13 cellular contexts compared by ENCODE assay signal in the genomic region with DNA sequence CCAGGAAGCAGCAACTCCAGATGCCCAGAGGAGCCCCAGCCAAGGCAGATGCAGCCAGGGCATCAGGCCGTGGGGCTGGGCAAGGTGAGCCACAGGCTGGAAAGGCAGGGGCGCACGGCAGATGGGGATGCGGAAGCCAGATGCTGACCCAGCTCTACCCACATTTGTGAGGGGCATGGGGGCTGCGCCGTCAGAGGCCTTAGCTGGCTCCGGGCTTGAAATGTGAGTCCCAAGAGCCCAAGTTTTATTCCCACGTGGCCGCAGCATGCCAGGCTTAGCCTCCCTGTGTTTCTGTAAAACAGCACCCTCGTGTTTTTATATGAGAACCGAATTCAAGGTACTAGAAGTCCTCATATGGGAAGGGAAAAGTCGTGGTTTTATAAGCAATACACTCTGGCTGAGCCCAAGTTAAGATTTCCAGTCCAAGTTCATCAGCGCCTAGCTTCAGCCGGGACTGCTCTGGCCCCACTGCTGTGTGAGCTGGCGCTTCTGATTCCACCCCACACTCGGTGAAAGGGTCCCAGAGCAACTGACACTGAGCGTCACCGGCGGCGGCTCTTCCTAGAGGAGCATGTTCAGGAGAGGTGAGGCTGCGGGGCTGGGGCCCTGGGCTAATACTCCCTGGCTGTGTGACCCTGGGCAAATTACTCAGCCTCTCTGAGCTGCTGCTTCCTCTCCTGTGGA. TPM values are rescaled to one million over a fixed set of nuclear protein-coding genes. Genes with fewer than 3 reads are reported as not detected.
DNase-seq lines count a peak whose midpoint lies in the region; ATAC-seq, FAIRE-seq and TF ChIP-seq lines count a peak whose summit lies in the region.
"Had no signal": no experiment of that assay in that cellular context is flagged by ENCODE, and none has a peak within 500 bp of the region (broad histone marks: within the 10 kb centered on the region; RNA-seq: fewer than 3 reads in every experiment).

No MANE protein-coding gene starts in this region.

- no peak overlapping the region for H3K4me3 ChIP-seq in HepG2 (replicated peaks in 1 of 3; ENCODE audit: insufficient read depth in 1 of 3, low read depth in 2 of 3, low read length in 3 of 3)
- no peak overlapping the region for H3K4me3 ChIP-seq in right lobe of liver
- no peak overlapping the region for H3K4me3 ChIP-seq in K562
- H3K4me3 ChIP-seq in mesendoderm (ENCODE audit: low read length), result no peak overlapping the region
- no peak overlapping the region for H3K4me3 ChIP-seq in left ventricle myocardium inferior

- H2BK120ac ChIP-seq in mesendoderm (ENCODE audit: low read depth, low read length), result no peak overlapping the region

- H2BK5ac ChIP-seq in mesendoderm (ENCODE audit: low read length), result no peak overlapping the region

- intact Hi-C loops in HepG2 (cut with micrococcal nuclease; ENCODE audit: unreplicated experiment), result loop anchor here (2.0 kb wide), 1 partner anchor 59 kb away; a partner anchor contains a TSS
- intact Hi-C loops in right lobe of liver (cut with DNase I), result loop anchor here (10.0 kb wide), 1 partner anchor 51 kb away; no protein-coding TSS in a partner anchor
- intact Hi-C loops in K562 (cut with micrococcal nuclease), result loop anchor here (10.0 kb wide), 1 partner anchor 311 kb away; no protein-coding TSS in a partner anchor
- intact Hi-C loops in left ventricle myocardium inferior (cut with micrococcal nuclease), result no loop called here

- H2AK5ac ChIP-seq in mesendoderm (ENCODE audit: low read length), result no peak overlapping the region

- peaks cover 5% of the 10 kb centered on the region for H3K9me1 ChIP-seq in K562 (ENCODE audit: control insufficient read depth, insufficient read depth, low read length)

- TF ChIP-seq EP300 in HepG2 (IDR thresholded peaks at IDR 0.05; ENCODE audit: low read depth in 2 of 2, low read length in 2 of 2) (no peak), HepG2 (CRISPR knock-in tag; IDR thresholded peaks at IDR 0.05; ENCODE audit: borderline replicate concordance) (no peak), K562 (IDR thresholded peaks at IDR 0.05; ENCODE audit: low read length) (no peak)

- H2BK15ac ChIP-seq in mesendoderm (replicated peaks; ENCODE audit: low read depth), result no peak overlapping the region

- in situ Hi-C loops in HepG2 (cut with HindIII; ENCODE audit: extremely low pct_ligation_motif_present, low pct_unique_long_range_greater_than_20kb), result no loop called here
- in situ Hi-C loops in K562 (cut with MboI), result no loop called here

- TF ChIP-seq RAD21 in HepG2 (CRISPR knock-in tag; IDR thresholded peaks at IDR 0.05), result no peak
- TF ChIP-seq RAD21 in K562 (CRISPR knock-in tag; conservative IDR thresholded peaks at IDR 0.05 in 1 of 2, IDR thresholded peaks at IDR 0.05 in 1 of 2), result no peak

- no peak overlapping the region for H3K9ac ChIP-seq in HepG2 (ENCODE audit: insufficient read depth, low read depth, low read length)
- peak overlapping the region in 1 of 2 experiments; percentile 57; a peak in 2 of 4 replicates for H3K9ac ChIP-seq in K562 (ENCODE audit: insufficient read depth in 1 of 2, low read depth in 2 of 2, low read length in 2 of 2)
- no peak overlapping the region for H3K9ac ChIP-seq in mesendoderm (ENCODE audit: low read length)

- CTCF ChIA-PET in HepG2 (lab: Yijun Ruan, JAX; ENCODE audit: low intra/inter-chr PET ratio, low total read pairs), result interaction anchor here (1.2 to 1.6 kb wide), 2 partner anchors 57 to 70 kb away, joined by 3 to 12 read pairs; no protein-coding TSS in a partner anchor
- CTCF ChIA-PET in K562 (lab: Yijun Ruan, JAX; ENCODE audit: low intra/inter-chr PET ratio), result no interaction called here

- H4K5ac ChIP-seq in mesendoderm (ENCODE audit: low read length), result no peak overlapping the region

- peaks cover 24 to 43% of the 10 kb centered on the region in 2 experiments for H3K36me3 ChIP-seq in HepG2 (replicated peaks in 1 of 2; ENCODE audit: control insufficient read depth in 1 of 2, insufficient read depth in 2 of 2, low read length in 2 of 2)
- peaks cover 0 to 5% (median 0%) of the 10 kb centered on the region in 4 donors for H3K36me3 ChIP-seq in right lobe of liver
- H3K36me3 ChIP-seq in K562 (ENCODE audit: control insufficient read depth, insufficient read depth, low read length), result peaks cover 25% of the 10 kb centered on the region
- H3K36me3 ChIP-seq in mesendoderm (ENCODE audit: control insufficient read depth, insufficient read depth, low read length), result no peaks in the 10 kb centered on the region
- peaks cover 4% of the 10 kb centered on the region for H3K36me3 ChIP-seq in left ventricle myocardium inferior

- no peaks in the 10 kb centered on the region for H3K79me1 ChIP-seq in mesendoderm (ENCODE audit: low read length)

- H3K9me3 ChIP-seq in HepG2 (ENCODE audit: low read length) (no peaks in the 10 kb centered on the region), right lobe of liver (no peaks in the 10 kb centered on the region), K562 (replicated peaks; ENCODE audit: control insufficient read depth, insufficient read depth, low read depth, low read length) (no peaks in the 10 kb centered on the region), left ventricle myocardium inferior (replicated peaks) (no peaks in the 10 kb centered on the region)

- no peak for DNase-seq in HepG2 (ENCODE audit: low spot score)
- DNase-seq in right lobe of liver, result no peak
- DNase-seq in K562 (ENCODE audit: extremely low read depth in 1 of 4, low spot score in 3 of 4), result no peak
- DNase-seq in mesendoderm, result no peak
- DNase-seq in activated CD8-positive, alpha-beta memory T cell treated with anti-CD3 and anti-CD28 coated beads, Interleukin-2, amount 50 U/mL, for 48 hours, result no peak
- no peak for DNase-seq in stimulated activated CD4-positive, alpha-beta T cell treated with anti-CD3 and anti-CD28 coated beads, Interleukin-4, amount 100 ng/mL, for 1 hour
- DNase-seq in left ventricle myocardium inferior, result no peak
- DNase-seq: HCEC 1CT, NCI-H187 treated with DMSO at 0.1 percent for 48 hours, NCI-H446 treated with DMSO at 0.1 percent for 48 hours, NCI-H774, SW 1271 had no signal

- H2AFZ ChIP-seq in HepG2 (ENCODE audit: low read length), result no peak overlapping the region
- no peak overlapping the region for H2AFZ ChIP-seq in K562 (ENCODE audit: low read depth, low read length)

- H3K18ac ChIP-seq in mesendoderm (ENCODE audit: low read length), result no peak overlapping the region

- no peak for FAIRE-seq in HepG2 (lab: Jason Lieb, UNC)
- FAIRE-seq in K562 (lab: Jason Lieb, UNC), result no peak

- peaks cover 5% of the 10 kb centered on the region for H3K4me1 ChIP-seq in HepG2 (ENCODE audit: insufficient read depth, low read length)
- peaks cover 0 to under 1% (median 0%) of the 10 kb centered on the region in 4 donors for H3K4me1 ChIP-seq in right lobe of liver
- H3K4me1 ChIP-seq in K562 (replicated peaks in 1 of 2; ENCODE audit: control insufficient read depth in 2 of 2, insufficient read depth in 2 of 2, low read length in 2 of 2), result peaks cover 5 to 31% of the 10 kb centered on the region in 2 experiments
- no peaks in the 10 kb centered on the region for H3K4me1 ChIP-seq in mesendoderm (ENCODE audit: control insufficient read depth, low read depth, low read length)
- H3K4me1 ChIP-seq in left ventricle myocardium inferior, result peaks cover 14% of the 10 kb centered on the region

- H3K79me2 ChIP-seq in HepG2 (ENCODE audit: insufficient read depth, low read length) (peaks cover 13% of the 10 kb centered on the region), K562 (ENCODE audit: control insufficient read depth, insufficient read depth, low read length) (peaks cover 3% of the 10 kb centered on the region), mesendoderm (ENCODE audit: control insufficient read depth, insufficient read depth, low read length) (no peaks in the 10 kb centered on the region)

- POLR2A ChIA-PET in HepG2 (lab: Yijun Ruan, JAX), result interaction anchor here (1.3 to 2.6 kb wide), 5 partner anchors 55 to 70 kb away, joined by 3 to 20 read pairs (median 5); a partner anchor contains a TSS
- POLR2A ChIA-PET in K562 (lab: Yijun Ruan, JAX), result interaction anchor here (0.6 to 1.2 kb wide), 3 partner anchors 15 to 1683 kb away, joined by 3 read pairs; no protein-coding TSS in a partner anchor

- no peak overlapping the region for H3K56ac ChIP-seq in mesendoderm (ENCODE audit: low read length)

- TF ChIP-seq POLR2A in HepG2 (IDR thresholded peaks at IDR 0.05; ENCODE audit: insufficient read depth in 1 of 2, low read depth in 2 of 2, low read length in 2 of 2), result no peak; a peak in 1 of 4 replicates
- no peak for TF ChIP-seq POLR2A in right lobe of liver (IDR thresholded peaks at IDR 0.05)
- no peak for TF ChIP-seq POLR2A in K562 (conservative IDR thresholded peaks at IDR 0.05)

- ATAC-seq in HepG2, result no peak
- ATAC-seq in right lobe of liver, result no peak
- ATAC-seq in K562, result no peak
- no peak for ATAC-seq in HG03135 (IDR thresholded peaks at IDR 0.05; ENCODE audit: unreplicated experiment)

- BruUV-seq in HepG2 (replicated peaks; lab: Mats Ljungman, UMichigan) (no TSS peak), K562 (replicated peaks; lab: Mats Ljungman, UMichigan) (no TSS peak)

- H3K27ac ChIP-seq in HepG2 (ENCODE audit: extremely low read length, insufficient read depth, low read length) (no peak overlapping the region), right lobe of liver (no peak overlapping the region), K562 (ENCODE audit: extremely low read depth, low read depth, low read length) (no peak overlapping the region), mesendoderm (ENCODE audit: low read depth, low read length) (no peak overlapping the region), left ventricle myocardium inferior (replicated peaks) (no peak overlapping the region)

- no peaks in the 10 kb centered on the region for H3K27me3 ChIP-seq in HepG2 (ENCODE audit: control insufficient read depth in 1 of 2, insufficient read depth in 2 of 2, low read length in 2 of 2)
- H3K27me3 ChIP-seq in right lobe of liver, result no peaks in the 10 kb centered on the region
- H3K27me3 ChIP-seq in K562 (ENCODE audit: control insufficient read depth in 2 of 2, insufficient read depth in 2 of 2, low read length in 2 of 2), result no peaks in the 10 kb centered on the region
- no peaks in the 10 kb centered on the region for H3K27me3 ChIP-seq in mesendoderm (ENCODE audit: insufficient read depth, low read length, poor library complexity)
- H3K27me3 ChIP-seq in left ventricle myocardium inferior (ENCODE audit: low read depth), result no peaks in the 10 kb centered on the region

- H4K8ac ChIP-seq in mesendoderm (ENCODE audit: low read depth, low read length), result no peak overlapping the region

- peaks cover 57% of the 10 kb centered on the region for H4K20me1 ChIP-seq in HepG2 (ENCODE audit: insufficient read depth, low read length)
- H4K20me1 ChIP-seq in K562 (replicated peaks; ENCODE audit: control insufficient read depth, insufficient read depth, low read length), result peaks cover 5% of the 10 kb centered on the region; the same call in 1 of the 2 replicates

- 96% methylated on average over 14 of the region's 21 CpGs for WGBS in HepG2 (ENCODE audit: low lambda C conversion rate)
- WGBS in right lobe of liver (ENCODE audit: insufficient coverage, low coverage, low lambda C conversion rate, missing lambda C conversion rate), result 74% methylated on average over 10 of the region's 21 CpGs
- 85% methylated on average over 21 of the region's 21 CpGs for WGBS in K562 (ENCODE audit: insufficient coverage, low coverage, missing lambda C conversion rate)
- no CpG with 5 or more reads among the region's 21 CpGs for WGBS in mesendoderm (ENCODE audit: extremely low coverage, insufficient coverage, low lambda C conversion rate)

- H3K4me2 ChIP-seq in HepG2 (ENCODE audit: low read depth, low read length) (no peak overlapping the region), K562 (ENCODE audit: insufficient read depth, low read length) (no peak overlapping the region), mesendoderm (ENCODE audit: low read length) (no peak overlapping the region)

- no peak overlapping the region for H3K4ac ChIP-seq in mesendoderm (ENCODE audit: low read depth, low read length)

- TF ChIP-seq CTCF in HepG2 (CRISPR knock-in tag; IDR thresholded peaks at IDR 0.05) (no peak), right lobe of liver (IDR thresholded peaks at IDR 0.05) (no peak), K562 (IDR thresholded peaks at IDR 0.05 in 2 of 3, conservative IDR thresholded peaks at IDR 0.05 in 1 of 3; ENCODE audit: insufficient read depth in 2 of 3, low read depth in 1 of 3, low read length in 3 of 3) (no peak), left ventricle myocardium inferior (IDR thresholded peaks at IDR 0.05; ENCODE audit: borderline replicate concordance) (no peak)

- H3K23ac ChIP-seq in mesendoderm (ENCODE audit: low read length), result peak overlapping the region; percentile 2

RNA-seq across cellular contexts. Expression of a gene that starts 6.7 kb away (rescaled TPM):
- total RNA-seq in HepG2 (2016; rRNA removed; fragmentation: Illumina TruSeq; extraction: Trizol) (7.2 and 8.6 TPM in 2 replicates), right lobe of liver (1 to 10 TPM; 1.7 to 5.5 (median 3.9) TPM), K562 (2014; rRNA removed) (9.3 and 13.9 TPM in 2 replicates), K562 (2014; rRNA removed; fragmentation: Illumina TruSeq; extraction: Trizol) (7.4 and 9.4 TPM in 2 replicates), K562 (2015; rRNA removed; fragmentation: Illumina TruSeq; extraction: Trizol) (9.6 and 10.1 TPM in 2 replicates), K562 (2021) (20.5 and 22.6 TPM in 2 replicates), left ventricle myocardium inferior (3.2 TPM)
- total RNA-seq in HepG2 (2016; cell fraction: cytosol; rRNA removed; fragmentation: Illumina TruSeq; extraction: Trizol; ENCODE audit: low read depth), result 20.8 and 21.6 TPM in 2 replicates
- 6.9 and 8.1 TPM in 2 replicates for total RNA-seq in HepG2 (2016; cell fraction: insoluble cytoplasmic fraction; rRNA removed; fragmentation: Illumina TruSeq; extraction: Trizol)
- total RNA-seq in HepG2 (2016; cell fraction: membrane; rRNA removed; fragmentation: Illumina TruSeq; extraction: Trizol), result 15.4 and 16.2 TPM in 2 replicates
- 6.3 TPM in 2 replicates for total RNA-seq in HepG2 (2016; cell fraction: nucleus; rRNA removed; fragmentation: Illumina TruSeq; extraction: Trizol)
- polyA plus RNA-seq in HepG2 (2011; rRNA removed) (2.0 and 2.8 TPM in 2 replicates), K562 (2011; rRNA removed) (6.5 and 11.0 TPM in 2 replicates), K562 (2014; fragmentation: Illumina TruSeq; extraction: Trizol) (5.9 and 7.2 TPM in 2 replicates), K562 (2014; fragmentation: Nextera tagmentation; extraction: Ambion mirVana) (10 to 100 TPM; 13.7 to 15.3 TPM), K562 (2014; rRNA removed) (8.5 TPM in 2 replicates)
- polyA plus RNA-seq in HepG2 (2011; cell fraction: cytosol; rRNA removed), result 1.3 and 3.1 TPM in 2 replicates
- 4.1 and 5.0 TPM in 2 replicates for polyA plus RNA-seq in HepG2 (2011; cell fraction: nucleus; rRNA removed)
- 3.8 and 4.5 TPM in 2 replicates for polyA plus RNA-seq in HepG2 (2012)
- polyA plus RNA-seq in HepG2 (2016; cell fraction: cytosol; fragmentation: Illumina TruSeq; extraction: Trizol; ENCODE audit: low read depth), result 14.5 and 18.3 TPM in 2 replicates
- polyA plus RNA-seq in HepG2 (2016; cell fraction: insoluble cytoplasmic fraction; fragmentation: Illumina TruSeq; extraction: Trizol; ENCODE audit: low read depth), result 6.1 and 7.7 TPM in 2 replicates
- 13.5 and 16.8 TPM in 2 replicates for polyA plus RNA-seq in HepG2 (2016; cell fraction: membrane; fragmentation: Illumina TruSeq; extraction: Trizol; ENCODE audit: low read depth)
- polyA plus RNA-seq in HepG2 (2016; cell fraction: nucleus; fragmentation: Illumina TruSeq; extraction: Trizol; ENCODE audit: insufficient read depth, low read depth), result 7.1 and 7.6 TPM in 2 replicates
- 2.1 and 2.6 TPM in 2 replicates for polyA minus RNA-seq in HepG2 (2011; rRNA and poly(A)+ RNA removed; ENCODE audit: low replicate concordance)
- 0.79 and 1.4 TPM in 2 replicates for polyA minus RNA-seq in HepG2 (2011; cell fraction: cytosol; rRNA and poly(A)+ RNA removed)
- polyA minus RNA-seq in HepG2 (2011; cell fraction: nucleus; rRNA and poly(A)+ RNA removed), result 3.7 and 5.0 TPM in 2 replicates
- 15.0 and 27.5 TPM in 2 replicates for total RNA-seq in K562 (2011; cell fraction: chromatin; rRNA removed; ENCODE audit: low replicate concordance)
- total RNA-seq in K562 (2011; cell fraction: nucleolus; rRNA removed), result 20.7 and 23.5 TPM in 2 replicates
- 12.6 and 13.9 TPM in 2 replicates for total RNA-seq in K562 (2011; cell fraction: nucleoplasm; rRNA removed)
- 7.6 and 13.1 TPM in 2 replicates for polyA plus RNA-seq in K562 (2011; cell fraction: cytosol; rRNA removed)
- 17.5 and 20.0 TPM in 2 replicates for polyA plus RNA-seq in K562 (2011; cell fraction: nucleus; rRNA removed)
- polyA plus RNA-seq in K562 (2012), result 23.2 and 31.2 TPM in 2 replicates
- 2.5 and 4.1 TPM in 2 replicates for polyA minus RNA-seq in K562 (2011; rRNA and poly(A)+ RNA removed)
- 4.9 and 6.0 TPM in 2 replicates for polyA minus RNA-seq in K562 (2011; cell fraction: cytosol; rRNA and poly(A)+ RNA removed)
- 10.5 and 13.0 TPM in 2 replicates for polyA minus RNA-seq in K562 (2011; cell fraction: nucleus; rRNA and poly(A)+ RNA removed)
- polyA plus RNA-seq in mesendoderm (2013, experiment 1 of 2), result 2.8 TPM
- polyA plus RNA-seq in mesendoderm (2013, experiment 2 of 2), result 2.4 TPM

RNA-seq across cellular contexts. Expression of a gene that starts 59.7 kb away (rescaled TPM):
- total RNA-seq in HepG2 (2016; rRNA removed; fragmentation: Illumina TruSeq; extraction: Trizol) (81.3 and 92.4 TPM in 2 replicates), right lobe of liver (10 to 100 TPM; 20.6 to 56.9 (median 31.1) TPM), K562 (2014; rRNA removed) (18.9 and 20.7 TPM in 2 replicates), K562 (2014; rRNA removed; fragmentation: Illumina TruSeq; extraction: Trizol) (6.7 and 8.1 TPM in 2 replicates), K562 (2015; rRNA removed; fragmentation: Illumina TruSeq; extraction: Trizol) (10.1 and 10.4 TPM in 2 replicates), K562 (2021) (28.6 and 33.3 TPM in 2 replicates), left ventricle myocardium inferior (74.5 TPM)
- 18.3 and 22.9 TPM in 2 replicates for total RNA-seq in HepG2 (2016; cell fraction: cytosol; rRNA removed; fragmentation: Illumina TruSeq; extraction: Trizol; ENCODE audit: low read depth)
- total RNA-seq in HepG2 (2016; cell fraction: insoluble cytoplasmic fraction; rRNA removed; fragmentation: Illumina TruSeq; extraction: Trizol), result 64.5 and 91.5 TPM in 2 replicates
- total RNA-seq in HepG2 (2016; cell fraction: membrane; rRNA removed; fragmentation: Illumina TruSeq; extraction: Trizol), result 33.7 and 38.0 TPM in 2 replicates
- 94.4 and 107 TPM in 2 replicates for total RNA-seq in HepG2 (2016; cell fraction: nucleus; rRNA removed; fragmentation: Illumina TruSeq; extraction: Trizol)
- polyA plus RNA-seq in HepG2 (2011; rRNA removed) (101 and 118 TPM in 2 replicates), K562 (2011; rRNA removed) (11.9 and 13.4 TPM in 2 replicates), K562 (2014; fragmentation: Illumina TruSeq; extraction: Trizol) (10.9 and 19.1 TPM in 2 replicates), K562 (2014; fragmentation: Nextera tagmentation; extraction: Ambion mirVana) (under 1 TPM; 0.18 to 0.70 TPM), K562 (2014; rRNA removed) (14.0 and 16.0 TPM in 2 replicates)
- 51.6 and 63.1 TPM in 2 replicates for polyA plus RNA-seq in HepG2 (2011; cell fraction: cytosol; rRNA removed)
- 393 and 579 TPM in 2 replicates for polyA plus RNA-seq in HepG2 (2011; cell fraction: nucleus; rRNA removed)
- 75.5 and 101 TPM in 2 replicates for polyA plus RNA-seq in HepG2 (2012)
- 6.1 and 6.4 TPM in 2 replicates for polyA plus RNA-seq in HepG2 (2016; cell fraction: cytosol; fragmentation: Illumina TruSeq; extraction: Trizol; ENCODE audit: low read depth)
- polyA plus RNA-seq in HepG2 (2016; cell fraction: insoluble cytoplasmic fraction; fragmentation: Illumina TruSeq; extraction: Trizol; ENCODE audit: low read depth), result 57.9 and 71.3 TPM in 2 replicates
- 18.2 and 18.3 TPM in 2 replicates for polyA plus RNA-seq in HepG2 (2016; cell fraction: membrane; fragmentation: Illumina TruSeq; extraction: Trizol; ENCODE audit: low read depth)
- polyA plus RNA-seq in HepG2 (2016; cell fraction: nucleus; fragmentation: Illumina TruSeq; extraction: Trizol; ENCODE audit: insufficient read depth, low read depth), result 256 and 269 TPM in 2 replicates
- polyA minus RNA-seq in HepG2 (2011; rRNA and poly(A)+ RNA removed; ENCODE audit: low replicate concordance), result 29.6 and 164 TPM in 2 replicates
- 53.4 and 63.9 TPM in 2 replicates for polyA minus RNA-seq in HepG2 (2011; cell fraction: cytosol; rRNA and poly(A)+ RNA removed)
- 202 and 208 TPM in 2 replicates for polyA minus RNA-seq in HepG2 (2011; cell fraction: nucleus; rRNA and poly(A)+ RNA removed)
- total RNA-seq in K562 (2011; cell fraction: chromatin; rRNA removed; ENCODE audit: low replicate concordance), result 50.3 and 100 TPM in 2 replicates
- 55.0 and 64.4 TPM in 2 replicates for total RNA-seq in K562 (2011; cell fraction: nucleolus; rRNA removed)
- total RNA-seq in K562 (2011; cell fraction: nucleoplasm; rRNA removed), result 34.9 and 39.5 TPM in 2 replicates
- polyA plus RNA-seq in K562 (2011; cell fraction: cytosol; rRNA removed), result 10.3 and 21.0 TPM in 2 replicates
- polyA plus RNA-seq in K562 (2011; cell fraction: nucleus; rRNA removed), result 24.4 and 48.8 TPM in 2 replicates
- 14.2 and 18.2 TPM in 2 replicates for polyA plus RNA-seq in K562 (2012)
- 12.2 and 15.8 TPM in 2 replicates for polyA minus RNA-seq in K562 (2011; rRNA and poly(A)+ RNA removed)
- 13.6 and 17.8 TPM in 2 replicates for polyA minus RNA-seq in K562 (2011; cell fraction: cytosol; rRNA and poly(A)+ RNA removed)
- polyA minus RNA-seq in K562 (2011; cell fraction: nucleus; rRNA and poly(A)+ RNA removed), result 14.0 and 20.2 TPM in 2 replicates
- polyA plus RNA-seq in mesendoderm (2013, experiment 1 of 2), result 10.0 TPM
- polyA plus RNA-seq in mesendoderm (2013, experiment 2 of 2), result 10.3 TPM
